In the genomic region with DNA sequence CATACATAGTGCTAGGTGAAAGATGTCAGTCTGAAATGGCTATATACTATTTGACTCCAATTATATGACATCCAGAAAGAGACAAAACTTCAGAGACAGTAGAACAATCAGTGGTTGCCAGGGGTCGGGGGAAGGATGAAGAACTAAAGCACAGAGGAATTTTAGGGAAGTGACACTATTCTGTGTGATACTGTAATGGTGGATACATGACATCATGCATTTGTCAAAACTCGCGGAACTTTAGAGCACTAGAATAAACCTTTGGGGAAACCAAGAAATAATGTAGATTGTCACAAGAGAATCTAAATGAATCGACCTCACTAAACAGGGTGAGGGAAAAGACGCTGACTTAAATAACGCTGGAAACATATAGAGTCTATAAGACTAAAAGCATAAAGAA, we compare ENCODE assay signal across 24 cellular contexts.
"Had no signal": no experiment of that assay in that cellular context is flagged by ENCODE, and none has a peak within 500 bp of the region (broad histone marks: within the 10 kb centered on the region; RNA-seq: fewer than 3 reads in every experiment).

No MANE protein-coding gene starts in this region.

- H3K4me3 ChIP-seq: coronary artery, esophagus squamous epithelium, lower lobe of right lung, ovary, psoas muscle, skin epidermis, spleen, thoracic aorta, tibial nerve, upper lobe of left lung had no signal

- H3K36me3 ChIP-seq: ovary, spleen, thoracic aorta, tibial nerve, upper lobe of left lung had no signal

- H3K27ac Mint-ChIP-seq: natural killer cell; stimulated activated memory B cell treated with anti-CD40 and anti-IgM and Interleukin-4, amounts not matched to agents 10 μg/mL and 1 μg/mL and 100 μg/mL, for 72 hours; stimulated activated naive CD8-positive, alpha-beta T cell treated with anti-CD3 and anti-CD28 coated beads, Interleukin-15, Interleukin-2, amounts not matched to agents 100 ng/mL and 50 ng/mL, for 24 hours had no signal

- H3K36me3 Mint-ChIP-seq: natural killer cell; stimulated activated memory B cell treated with anti-CD40 and anti-IgM and Interleukin-4, amounts not matched to agents 10 μg/mL and 1 μg/mL and 100 μg/mL, for 72 hours had no signal

- DNase-seq: dermis blood vessel endothelial cell; effector memory CD4-positive, alpha-beta T cell; erythroblast; esophagus squamous epithelium; foreskin melanocyte; left ventricle myocardium superior; lower lobe of right lung; natural killer cell; occipital lobe; ovary; posterior cingulate gyrus; psoas muscle; right cardiac atrium; spleen; stimulated activated CD4-positive, alpha-beta T cell treated with anti-CD3 and anti-CD28 coated beads, Interleukin-4, amount 100 ng/mL, for 4 hours; upper lobe of left lung had no signal

- ATAC-seq: left ventricle myocardium superior; lower lobe of right lung; natural killer cell; psoas muscle; right cardiac atrium; stimulated activated memory B cell treated with anti-CD40 and anti-IgM and Interleukin-4, amounts not matched to agents 10 μg/mL and 1 μg/mL and 100 μg/mL, for 72 hours had no signal

- H3K27ac ChIP-seq: coronary artery, esophagus squamous epithelium, lower lobe of right lung, ovary, psoas muscle, skin epidermis, spleen, thoracic aorta, tibial nerve, upper lobe of left lung had no signal

- H3K27me3 ChIP-seq: esophagus squamous epithelium, ovary, spleen, tibial nerve, upper lobe of left lung had no signal

- FAIRE-seq: keratinocyte, urothelium cell line had no signal

- H3K4me3 Mint-ChIP-seq: natural killer cell; stimulated activated memory B cell treated with anti-CD40 and anti-IgM and Interleukin-4, amounts not matched to agents 10 μg/mL and 1 μg/mL and 100 μg/mL, for 72 hours; stimulated activated naive CD8-positive, alpha-beta T cell treated with anti-CD3 and anti-CD28 coated beads, Interleukin-15, Interleukin-2, amounts not matched to agents 100 ng/mL and 50 ng/mL, for 24 hours had no signal

- H3K9me3 ChIP-seq: esophagus squamous epithelium, lower lobe of right lung, psoas muscle, thoracic aorta, tibial nerve, upper lobe of left lung had no signal
